Comparison of ENCODE assay signal across 25 cellular contexts in genomic region chr5:158882660-158883059, GRCh38.
DNase-seq lines count a peak whose midpoint lies in the region; ATAC-seq and TF ChIP-seq lines count a peak whose summit lies in the region.
"Had no signal": no experiment of that assay in that cellular context is flagged by ENCODE, and none has a peak within 500 bp of the region (broad histone marks: within the 10 kb centered on the region; RNA-seq: fewer than 3 reads in every experiment).

No MANE protein-coding gene starts in this region.

- peaks cover 53% of the 10 kb centered on the region for H3K79me2 ChIP-seq in DOHH2 (ENCODE audit: control insufficient read depth, low read length)

- H3K4me1 ChIP-seq in DOHH2 (ENCODE audit: control insufficient read depth, low read length) = peaks cover 87% of the 10 kb centered on the region
- H3K4me1 ChIP-seq: Caco-2 had no signal

- peak overlapping the region; percentile 75 for H3K4me2 ChIP-seq in DOHH2 (ENCODE audit: low read length)

- H3K9me2 ChIP-seq in DOHH2 (replicated peaks; ENCODE audit: control insufficient read depth, low read length) = no peaks in the 10 kb centered on the region

- H3K36me3 ChIP-seq in DOHH2 (ENCODE audit: control insufficient read depth, low read length) = no peaks in the 10 kb centered on the region
- no peaks in the 10 kb centered on the region for H3K36me3 ChIP-seq in WERI-Rb-1
- H3K36me3 ChIP-seq: Peyer's patch had no signal

- H3K9me3 Mint-ChIP-seq in glutamatergic neuron (ENCODE audit: unreplicated experiment) = peaks cover 4% of the 10 kb centered on the region
- H3K9me3 Mint-ChIP-seq in stimulated activated naive B cell treated with anti-CD40 and anti-IgM and Interleukin-4, amounts not matched to agents 10 μg/mL and 1 μg/mL and 100 μg/mL, for 72 hours = no peaks in the 10 kb centered on the region
- H3K9me3 Mint-ChIP-seq: CD8-positive, alpha-beta T cell had no signal

- H3K9me3 ChIP-seq in DOHH2 (ENCODE audit: control insufficient read depth, insufficient read depth, low read length) (no peaks in the 10 kb centered on the region), WERI-Rb-1 (ENCODE audit: severe bottlenecking) (no peaks in the 10 kb centered on the region)
- H3K9me3 ChIP-seq: Caco-2, Peyer's patch had no signal

- H3K4me3 ChIP-seq in DOHH2 (ENCODE audit: low read length) (peak overlapping the region; percentile 58), WERI-Rb-1 (ENCODE audit: low read depth, low read length) (no peak overlapping the region)
- H3K4me3 ChIP-seq: GM23248, Peyer's patch had no signal

- no peak overlapping the region for H3K4me3 Mint-ChIP-seq in glutamatergic neuron (ENCODE audit: unreplicated experiment)
- H3K4me3 Mint-ChIP-seq in stimulated activated naive B cell treated with anti-CD40 and anti-IgM and Interleukin-4, amounts not matched to agents 10 μg/mL and 1 μg/mL and 100 μg/mL, for 72 hours = no peak overlapping the region
- H3K4me3 Mint-ChIP-seq: CD8-positive, alpha-beta T cell had no signal

- TF ChIP-seq CTCF in DOHH2 (IDR thresholded peaks at IDR 0.05; ENCODE audit: low read depth, low read length, poor library complexity, severe bottlenecking) (no peak), glutamatergic neuron (IDR thresholded peaks at IDR 0.05; ENCODE audit: partially characterized antibody, unreplicated experiment) (no peak), WERI-Rb-1 (IDR thresholded peaks at IDR 0.05; ENCODE audit: low read depth, low read length) (no peak)

- H3K27me3 ChIP-seq in DOHH2 (ENCODE audit: control insufficient read depth, low read length) = no peaks in the 10 kb centered on the region
- no peaks in the 10 kb centered on the region for H3K27me3 ChIP-seq in WERI-Rb-1 (ENCODE audit: insufficient read depth, low read depth, severe bottlenecking)
- H3K27me3 ChIP-seq: Peyer's patch had no signal

- H3K27me3 Mint-ChIP-seq in glutamatergic neuron (ENCODE audit: unreplicated experiment) = peaks cover 4% of the 10 kb centered on the region
- no peaks in the 10 kb centered on the region for H3K27me3 Mint-ChIP-seq in stimulated activated naive B cell treated with anti-CD40 and anti-IgM and Interleukin-4, amounts not matched to agents 10 μg/mL and 1 μg/mL and 100 μg/mL, for 72 hours

- H3F3A ChIP-seq in DOHH2 (ENCODE audit: control insufficient read depth, insufficient read depth) = peaks cover 9% of the 10 kb centered on the region

- no peak for ATAC-seq in stimulated activated naive B cell treated with anti-CD40 and anti-IgM and Interleukin-4, amounts not matched to agents 10 μg/mL and 1 μg/mL and 100 μg/mL, for 72 hours (replicated peaks)
- ATAC-seq: CD8-positive, alpha-beta T cell had no signal

- peak overlapping the region; percentile 28 for H3K27ac Mint-ChIP-seq in glutamatergic neuron (ENCODE audit: unreplicated experiment)
- H3K27ac Mint-ChIP-seq in stimulated activated naive B cell treated with anti-CD40 and anti-IgM and Interleukin-4, amounts not matched to agents 10 μg/mL and 1 μg/mL and 100 μg/mL, for 72 hours = peak overlapping the region; percentile 93
- H3K27ac Mint-ChIP-seq: CD8-positive, alpha-beta T cell had no signal

- H4K20me1 ChIP-seq in DOHH2 (ENCODE audit: control insufficient read depth, insufficient read depth, low read depth, low read length) = no peaks in the 10 kb centered on the region

- H3K4me1 Mint-ChIP-seq in glutamatergic neuron (ENCODE audit: low read depth, unreplicated experiment) = peaks cover 56% of the 10 kb centered on the region
- H3K4me1 Mint-ChIP-seq in stimulated activated naive B cell treated with anti-CD40 and anti-IgM and Interleukin-4, amounts not matched to agents 10 μg/mL and 1 μg/mL and 100 μg/mL, for 72 hours = peaks cover 65 to 91% of the 10 kb centered on the region in 2 donors

- peak; percentile 73 for DNase-seq in NAMALWA (ENCODE audit: low spot score)
- no peak for DNase-seq in glutamatergic neuron
- no peak for DNase-seq in stimulated activated naive B cell treated with anti-CD40 and anti-IgM and Interleukin-4, amounts not matched to agents 10 μg/mL and 1 μg/mL and 100 μg/mL, for 72 hours
- DNase-seq in SW 1271 (lab: John Stamatoyannopoulos, UW) = no peak
- no peak for DNase-seq in DMS153 treated with DMSO at 0.1 percent for 48 hours (lab: John Stamatoyannopoulos, UW; ENCODE audit: unreplicated experiment)
- no peak for DNase-seq in NCI-H2107 (lab: John Stamatoyannopoulos, UW)
- no peak for DNase-seq in WERI-Rb-1
- DNase-seq: Caco-2; CD8-positive, alpha-beta T cell; DMS79; GF-D8; GM23248; H7; KG1; MM.1S; NCI-H1092; NCI-H1436; NCI-H187 treated with DMSO at 0.1 percent for 48 hours; NCI-H524 treated with DMSO at 0.1 percent for 48 hours; NCI-H774; NK-92 treated with Interleukin-12 subunit alpha and Interleukin-12 subunit beta, amount 100 ng/mL, for 24 hours; SHP77 treated with DMSO at 0.1 percent for 48 hours had no signal

- peak overlapping the region; percentile 84 for H3K27ac ChIP-seq in DOHH2 (ENCODE audit: low read depth, low read length)
- no peak overlapping the region for H3K27ac ChIP-seq in WERI-Rb-1
- H3K27ac ChIP-seq: C4-2B, GM23248 had no signal

- H3K36me3 Mint-ChIP-seq in glutamatergic neuron (ENCODE audit: unreplicated experiment) = no peaks in the 10 kb centered on the region
- peaks cover 10 to 22% of the 10 kb centered on the region in 2 donors for H3K36me3 Mint-ChIP-seq in stimulated activated naive B cell treated with anti-CD40 and anti-IgM and Interleukin-4, amounts not matched to agents 10 μg/mL and 1 μg/mL and 100 μg/mL, for 72 hours
- H3K36me3 Mint-ChIP-seq: CD8-positive, alpha-beta T cell had no signal
